Comparison of ENCODE assay signal across 32 cellular contexts in the genomic region with DNA sequence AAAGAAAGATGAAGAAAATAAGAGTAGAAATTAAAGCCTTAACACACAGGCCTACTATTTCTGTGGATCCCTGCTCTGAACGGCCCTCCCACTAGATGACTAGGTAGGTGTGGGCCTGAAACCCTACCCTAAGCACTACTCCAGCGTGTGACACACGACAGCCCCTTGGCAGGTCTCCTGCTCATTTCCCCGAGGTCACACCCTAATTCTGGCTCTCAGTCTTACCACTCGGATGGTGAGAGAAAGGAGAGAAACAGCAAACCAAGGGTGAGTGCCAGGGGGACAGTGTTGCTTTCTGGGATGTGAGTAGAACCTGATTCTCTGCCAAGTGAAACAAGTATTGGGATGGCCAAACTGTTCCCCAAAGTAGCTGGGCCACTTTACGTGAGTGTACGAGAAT. TPM values are rescaled to one million over a fixed set of nuclear protein-coding genes. Genes with fewer than 3 reads are reported as not detected.
A peak's percentile ranks its signal among the peaks of the same experiment; 100 is the strongest.
DNase-seq lines count a peak whose midpoint lies in the region; ATAC-seq and TF ChIP-seq lines count a peak whose summit lies in the region.
"Had no signal": no experiment of that assay in that cellular context is flagged by ENCODE, and none has a peak within 500 bp of the region (broad histone marks: within the 10 kb centered on the region; RNA-seq: fewer than 3 reads in every experiment).

No MANE protein-coding gene starts in this region.

- in situ Hi-C loops in HAP-1 (cut with MboI; ENCODE audit: low sequenced_read_pairs): no loop called here

- POLR2A ChIA-PET in HEK293 (lab: Yijun Ruan, JAX): interaction anchor here (0.6 kb wide), 1 partner anchor 467 kb away, joined by 4 read pairs; no protein-coding TSS in a partner anchor

- TF ChIP-seq POLR2A in esophagus muscularis mucosa (IDR thresholded peaks at IDR 0.05; ENCODE audit: low read depth) (no peak), thyroid gland (IDR thresholded peaks at IDR 0.05) (no peak)

- TF ChIP-seq CTCF in HEK293 (tag by site-specific recombination; IDR thresholded peaks at IDR 0.05) (no peak), esophagus muscularis mucosa (IDR thresholded peaks at IDR 0.05) (no peak), thyroid gland (IDR thresholded peaks at IDR 0.05) (no peak)

- peak; percentile 91 to 94 for ATAC-seq in right cardiac atrium
- no peak for ATAC-seq in HG03565 (IDR thresholded peaks at IDR 0.05; ENCODE audit: unreplicated experiment)
- ATAC-seq: Panc1; stimulated activated effector memory CD8-positive, alpha-beta T cell treated with anti-CD3 and anti-CD28 coated beads, Interleukin-12 subunit alpha, Interleukin-12 subunit beta, amount 100 ng/mL, for 72 hours had no signal

- H3K4me3 ChIP-seq in HEK293 (ENCODE audit: low read depth, low read length) (no peak overlapping the region), esophagus muscularis mucosa (no peak overlapping the region), right cardiac atrium (ENCODE audit: low read length) (no peak overlapping the region), thyroid gland (replicated peaks in 1 of 3) (no peak overlapping the region), HAP-1 (no peak overlapping the region)
- H3K4me3 ChIP-seq: BLaER1 treated with 17β-estradiol and CSF1 and Interleukin-3, amounts not matched to agents 10 nM and 100 nM had no signal

- H3K27me3 ChIP-seq in esophagus muscularis mucosa: peaks cover 0 to 6% (median 0%) of the 10 kb centered on the region in 4 donors
- no peaks in the 10 kb centered on the region for H3K27me3 ChIP-seq in right cardiac atrium (ENCODE audit: control insufficient read depth, insufficient read depth)
- no peaks in the 10 kb centered on the region for H3K27me3 ChIP-seq in thyroid gland
- H3K27me3 ChIP-seq in HAP-1 (ENCODE audit: low read depth): no peaks in the 10 kb centered on the region
- H3K27me3 ChIP-seq: BLaER1 treated with 17β-estradiol and CSF1 and Interleukin-3, amounts not matched to agents 10 nM and 100 nM; neutrophil had no signal

- H3K36me3 ChIP-seq in HEK293 (ENCODE audit: control insufficient read depth in 2 of 2, insufficient read depth in 1 of 2, low read length in 2 of 2) (no peaks in the 10 kb centered on the region), esophagus muscularis mucosa (no peaks in the 10 kb centered on the region), thyroid gland (no peaks in the 10 kb centered on the region), HAP-1 (replicated peaks) (no peaks in the 10 kb centered on the region)
- H3K36me3 ChIP-seq: neutrophil had no signal

- H3K27ac ChIP-seq in HEK293 (ENCODE audit: extremely low read depth, low read depth, low read length) (no peak overlapping the region), esophagus muscularis mucosa (replicated peaks in 1 of 4) (no peak overlapping the region), right cardiac atrium (ENCODE audit: low read length) (no peak overlapping the region), thyroid gland (no peak overlapping the region)
- H3K27ac ChIP-seq: BLaER1 treated with 17β-estradiol and CSF1 and Interleukin-3, amounts not matched to agents 10 nM and 100 nM; KMS-11; neutrophil had no signal

- WGBS in esophagus muscularis mucosa: 63% methylated on average over 7 of the region's 7 CpGs
- WGBS in right cardiac atrium: 45% methylated on average over 7 of the region's 7 CpGs
- 21 to 26% methylated on average over 7 of the region's 7 CpGs for WGBS in thyroid gland, 2 donors

- H3K9me3 ChIP-seq in HEK293 (ENCODE audit: control insufficient read depth, insufficient read depth, low read depth, low read length): no peaks in the 10 kb centered on the region
- no peaks in the 10 kb centered on the region for H3K9me3 ChIP-seq in esophagus muscularis mucosa
- H3K9me3 ChIP-seq in right cardiac atrium (ENCODE audit: control insufficient read depth, low read length): no peaks in the 10 kb centered on the region
- no peaks in the 10 kb centered on the region for H3K9me3 ChIP-seq in thyroid gland
- H3K9me3 ChIP-seq in HAP-1: no peaks in the 10 kb centered on the region
- H3K9me3 ChIP-seq: neutrophil had no signal

- no peaks in the 10 kb centered on the region for H3K4me1 ChIP-seq in HEK293 (ENCODE audit: control insufficient read depth, insufficient read depth, low read length)
- no peaks in the 10 kb centered on the region for H3K4me1 ChIP-seq in esophagus muscularis mucosa
- H3K4me1 ChIP-seq in right cardiac atrium (ENCODE audit: control insufficient read depth, insufficient read depth, low read length): no peaks in the 10 kb centered on the region
- H3K4me1 ChIP-seq in thyroid gland: peaks cover 6 to 9% of the 10 kb centered on the region in 2 donors
- H3K4me1 ChIP-seq in HAP-1: no peaks in the 10 kb centered on the region

- CTCF ChIA-PET in HEK293 (lab: Yijun Ruan, JAX): no interaction called here

- no peak for TF ChIP-seq EP300 in esophagus muscularis mucosa (IDR thresholded peaks at IDR 0.05)

- DNase-seq in esophagus muscularis mucosa (ENCODE audit: extremely low spot score): peak; percentile 92
- peak; percentile 72 to 87 (median 75) for DNase-seq in right cardiac atrium
- peak; percentile 35 to 40 for DNase-seq in thyroid gland
- DNase-seq in HAP-1 (ENCODE audit: low spot score in 2 of 2): no peak
- no peak for DNase-seq in stimulated activated CD4-positive, alpha-beta T cell treated with anti-CD3 and anti-CD28 coated beads, Interleukin-1b, Interleukin-23, amount 100 ng/mL, for 48 hours
- no peak for DNase-seq in activated CD8-positive, alpha-beta memory T cell treated with anti-CD3 and anti-CD28 coated beads for 24 hours
- DNase-seq: activated CD4-positive, alpha-beta memory T cell treated with anti-CD3 and anti-CD28 coated beads for 36 hours; activated CD4-positive, CD25-positive, alpha-beta regulatory T cell treated with anti-CD3 and anti-CD28 coated beads, Interleukin-2, amount 50 U/mL, for 72 hours; activated CD8-positive, alpha-beta memory T cell treated with anti-CD3 and anti-CD28 coated beads, Interleukin-2, amount 50 U/mL, for 4 hours; activated naive CD4-positive, alpha-beta T cell treated with anti-CD3 and anti-CD28 coated beads, Interleukin-2, amount 10 ng/mL, durations not matched to agents 7 days and 5 days; GOT3; midbrain; naive B cell; NCI-H2081; NCI-H748 treated with DMSO at 0.1 percent for 48 hours; SHP77 treated with DMSO at 0.1 percent for 48 hours had no signal

- intact Hi-C loops in esophagus muscularis mucosa (cut with DNase I) (no loop called here), right cardiac atrium (cut with DNase I) (no loop called here), thyroid gland (cut with DNase I) (no loop called here)

TF ChIP-seq in HEK293, 187 proteins besides CTCF, POLR2A, EP300 and RAD21 (continues in another document):
- TF ChIP-seq ZNF341 (tag by site-specific recombination; IDR thresholded peaks at IDR 0.05; ENCODE audit: low read depth) (no peak), ZSCAN16 (tag by site-specific recombination; IDR thresholded peaks at IDR 0.05) (no peak), ZNF677 (tag by site-specific recombination; IDR thresholded peaks at IDR 0.05) (no peak), KLF9 (tag by site-specific recombination; IDR thresholded peaks at IDR 0.05; ENCODE audit: low read depth) (no peak), ZBTB17 (tag by site-specific recombination; IDR thresholded peaks at IDR 0.05) (no peak), ZNF585B (tag by site-specific recombination; IDR thresholded peaks at IDR 0.05) (no peak), ZNF138 (tag by site-specific recombination; IDR thresholded peaks at IDR 0.05; ENCODE audit: borderline replicate concordance) (no peak), ZNF600 (tag by site-specific recombination; IDR thresholded peaks at IDR 0.05) (no peak), ZNF548 (tag by site-specific recombination; IDR thresholded peaks at IDR 0.05) (no peak), ZNF280D (tag by site-specific recombination; IDR thresholded peaks at IDR 0.05) (no peak), KLF17 (tag by site-specific recombination; IDR thresholded peaks at IDR 0.05) (no peak), ZNF776 (tag by site-specific recombination; IDR thresholded peaks at IDR 0.05; ENCODE audit: borderline replicate concordance) (no peak), ZNF19 (tag by site-specific recombination; IDR thresholded peaks at IDR 0.05; ENCODE audit: low read depth) (no peak)

RNA-seq across cellular contexts. Expression of gene GALNTL5, which starts 12.1 kb away (rescaled TPM):
- not detected for total RNA-seq in esophagus muscularis mucosa
- under 1 TPM in 1 of 4 donors, not detected in 3; 0.23 TPM for total RNA-seq in right cardiac atrium
- polyA plus RNA-seq in right cardiac atrium: not detected
- under 1 TPM in 1 of 4 donors, not detected in 3; 0.27 TPM for total RNA-seq in thyroid gland
- total RNA-seq: activated CD4-positive, alpha-beta memory T cell treated with anti-CD3 and anti-CD28 coated beads for 36 hours; activated T-helper 1 cell treated with anti-CD3 and anti-CD28 coated beads, Interleukin-12 subunit alpha, Interleukin-12 subunit beta, Interleukin-2, Interleukin-4 antibody, amounts not matched to agents 30 ng/mL and 10 ng/mL and 1 ng/mL, durations not matched to agents 14 hours and 24 hours and 36 hours; dermis microvascular lymphatic vessel endothelial cell; G401; glomerular endothelial cell; liver; progenitor cell of endocrine pancreas; subcutaneous adipose tissue; T-helper 2 cell treated with Interferon-gamma antibody and Interleukin-4, amounts not matched to agents 100 ng/mL and 5 ng/mL, for 36 hours had no signal
- polyA plus RNA-seq: AG04450, liver had no signal

RNA-seq across cellular contexts. Expression of gene GALNT11, which starts 57.1 kb away (rescaled TPM):
- total RNA-seq in esophagus muscularis mucosa (10 to 100 TPM; 33.2 to 51.8 (median 39.5) TPM), right cardiac atrium (10 to 100 TPM; 23.5 to 26.8 (median 26.1) TPM), thyroid gland (10 to 100 TPM; 59.5 to 87.6 (median 74.9) TPM)
- polyA plus RNA-seq in right cardiac atrium: 18.1 TPM

Comparison
In these comparisons a context has a peak if more than half of its experiments do, and no peak if none do; other contexts are left out.
1. DNase-seq: peak in esophagus muscularis mucosa (single experiment), right cardiac atrium (3 of 3) and thyroid gland (2 of 2); none in HAP-1 (0 of 2), stimulated activated CD4-positive, alpha-beta T cell treated with anti-CD3 and anti-CD28 coated beads, Interleukin-1b, Interleukin-23, amount 100 ng/mL, for 48 hours (single experiment) and activated CD8-positive, alpha-beta memory T cell treated with anti-CD3 and anti-CD28 coated beads for 24 hours (single experiment).